9 cellular contexts compared by ENCODE assay signal in the genomic region with DNA sequence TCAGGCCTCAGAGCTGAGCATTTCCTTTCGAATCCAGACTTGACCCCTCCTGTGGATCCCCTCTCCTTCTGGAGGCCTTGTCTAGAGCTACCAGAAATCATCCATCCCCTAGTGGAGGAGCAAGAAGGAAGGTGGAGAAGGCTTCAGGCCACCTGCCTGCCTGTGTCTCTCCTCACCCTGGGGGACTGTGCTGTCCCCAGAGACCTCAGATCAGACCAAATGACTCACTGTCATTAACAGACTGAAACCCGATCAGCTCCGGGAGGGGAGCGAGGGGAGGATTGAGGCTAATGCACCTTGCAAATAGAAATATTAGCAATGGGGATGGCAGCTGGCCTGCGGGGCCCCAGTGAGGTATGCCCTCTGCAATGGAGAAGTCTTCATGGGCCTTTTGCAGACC. TPM values are rescaled to one million over a fixed set of nuclear protein-coding genes. Genes with fewer than 3 reads are reported as not detected.
DNase-seq lines count a peak whose midpoint lies in the region; ATAC-seq and TF ChIP-seq lines count a peak whose summit lies in the region.
"Had no signal": no experiment of that assay in that cellular context is flagged by ENCODE, and none has a peak within 500 bp of the region (broad histone marks: within the 10 kb centered on the region; RNA-seq: fewer than 3 reads in every experiment).

No MANE protein-coding gene starts in this region.

- H3K27ac Mint-ChIP-seq in nephron progenitor cell, result peak overlapping the region; percentile 25

- H3K4me1 ChIP-seq in HCT116 (ENCODE audit: control insufficient read depth in 1 of 2, insufficient read depth in 2 of 2, low read length in 2 of 2), result peaks cover 29 to 77% of the 10 kb centered on the region in 2 experiments

- DNase-seq in HCT116 (ENCODE audit: low read depth, low spot score) (no peak), LHCN-M2 (ENCODE audit: low read depth) (peak; percentile 63), nephron progenitor cell (no peak), cortex of kidney (lab: John Stamatoyannopoulos, UW) (no peak), H4 (ENCODE audit: low spot score) (no peak)
- no peak for DNase-seq in activated T-cell treated with anti-CD3 and anti-CD28 coated beads, Interleukin-2, amount 50 U/mL, for 1 hour
- DNase-seq: effector CD4-positive, alpha-beta T cell; kidney glomerular epithelial cell had no signal

- peaks cover 56% of the 10 kb centered on the region for H3K4me1 Mint-ChIP-seq in nephron progenitor cell

- no peaks in the 10 kb centered on the region for H3K9me3 Mint-ChIP-seq in nephron progenitor cell

- no peak overlapping the region for H2AFZ ChIP-seq in HCT116 (ENCODE audit: low read depth, low read length, poor library complexity, severe bottlenecking)

- RAD21 ChIA-PET in HCT116 (lab: Charles Lee; ENCODE audit: low non-redundant PET in 1 of 2, low total read pairs in 2 of 2, uncharacterized antibody in 2 of 2, unreplicated experiment in 2 of 2), result interaction anchor here (0.5 to 2.4 kb wide), 5 partner anchors 14 to 134 kb away, joined by 4 to 9 read pairs (median 7); no protein-coding TSS in a partner anchor

- no peaks in the 10 kb centered on the region for H4K20me1 ChIP-seq in HCT116 (ENCODE audit: insufficient read depth)

- H3K4me3 Mint-ChIP-seq in nephron progenitor cell, result peak overlapping the region; percentile 26

- no peak overlapping the region for H3K27ac ChIP-seq in HCT116 (ENCODE audit: low read depth, low read length)

- no peak overlapping the region for H3K4me3 ChIP-seq in HCT116 (replicated peaks in 1 of 2; ENCODE audit: low read depth in 1 of 2, low read length in 2 of 2)

- no peaks in the 10 kb centered on the region for H3K36me3 Mint-ChIP-seq in nephron progenitor cell (ENCODE audit: low read depth)

- TF ChIP-seq RAD21 in HCT116 (IDR thresholded peaks at IDR 0.05; ENCODE audit: low read depth), result no peak

- no peak for TF ChIP-seq POLR2A in HCT116 (IDR thresholded peaks at IDR 0.05; ENCODE audit: borderline replicate concordance, extremely low read depth, insufficient read depth, insufficient read length)

- no peaks in the 10 kb centered on the region for H3K9me2 ChIP-seq in HCT116 (ENCODE audit: insufficient read depth)

- no peaks in the 10 kb centered on the region for H3K27me3 ChIP-seq in HCT116 (ENCODE audit: insufficient read depth, low read length)

- H3K27me3 Mint-ChIP-seq in nephron progenitor cell (ENCODE audit: low read depth, poor library complexity), result peaks cover 9% of the 10 kb centered on the region

- H3K36me3 ChIP-seq in HCT116 (ENCODE audit: control insufficient read depth in 1 of 2, insufficient read depth in 2 of 2, low read length in 2 of 2), result no peaks in the 10 kb centered on the region

- peak overlapping the region; percentile 52 for H3K4me2 ChIP-seq in HCT116 (ENCODE audit: low read length)

- TF ChIP-seq CTCF in HCT116 (IDR thresholded peaks at IDR 0.05 in 2 of 3, conservative IDR thresholded peaks at IDR 0.05 in 1 of 3; ENCODE audit: borderline replicate concordance in 1 of 3, insufficient read depth in 1 of 3, low read depth in 2 of 3, low read length in 2 of 3) (no peak), nephron progenitor cell (IDR thresholded peaks at IDR 0.05) (no peak)

- POLR2A ChIA-PET in HCT116 (lab: Charles Lee), result no interaction called here

- no peaks in the 10 kb centered on the region for H3K79me2 ChIP-seq in HCT116 (ENCODE audit: insufficient read depth, low read length)

- intact Hi-C loops in HCT116 (cut with micrococcal nuclease), result no loop called here

- BruUV-seq in HCT116 (replicated peaks; lab: Mats Ljungman, UMichigan), result no TSS peak

- no peaks in the 10 kb centered on the region for H3K9me3 ChIP-seq in HCT116 (ENCODE audit: control insufficient read depth in 1 of 2, insufficient read depth in 1 of 2, low read depth in 1 of 2, low read length in 2 of 2)

- no peak overlapping the region for H3K9ac ChIP-seq in HCT116 (ENCODE audit: low read length)

- ATAC-seq in GM18868 (IDR thresholded peaks at IDR 0.05; ENCODE audit: unreplicated experiment), result peak; percentile 94
- no peak for ATAC-seq in HCT116

- CTCF ChIA-PET in HCT116 (lab: Charles Lee), result interaction anchor here (1.1 to 4.3 kb wide), 7 partner anchors 9 to 133 kb away, joined by 4 to 43 read pairs (median 17); a partner anchor contains a TSS

TF ChIP-seq in HCT116, 20 proteins besides CTCF, POLR2A, EP300 and RAD21 (continues in another document):
- TF ChIP-seq EZH2phosphoT487 (IDR thresholded peaks at IDR 0.05; ENCODE audit: borderline replicate concordance), result no peak
- TF ChIP-seq TCF7L2 (IDR thresholded peaks at IDR 0.05; ENCODE audit: borderline replicate concordance, extremely low read depth, insufficient read depth, insufficient read length), result no peak
- TF ChIP-seq, protein P1, sequence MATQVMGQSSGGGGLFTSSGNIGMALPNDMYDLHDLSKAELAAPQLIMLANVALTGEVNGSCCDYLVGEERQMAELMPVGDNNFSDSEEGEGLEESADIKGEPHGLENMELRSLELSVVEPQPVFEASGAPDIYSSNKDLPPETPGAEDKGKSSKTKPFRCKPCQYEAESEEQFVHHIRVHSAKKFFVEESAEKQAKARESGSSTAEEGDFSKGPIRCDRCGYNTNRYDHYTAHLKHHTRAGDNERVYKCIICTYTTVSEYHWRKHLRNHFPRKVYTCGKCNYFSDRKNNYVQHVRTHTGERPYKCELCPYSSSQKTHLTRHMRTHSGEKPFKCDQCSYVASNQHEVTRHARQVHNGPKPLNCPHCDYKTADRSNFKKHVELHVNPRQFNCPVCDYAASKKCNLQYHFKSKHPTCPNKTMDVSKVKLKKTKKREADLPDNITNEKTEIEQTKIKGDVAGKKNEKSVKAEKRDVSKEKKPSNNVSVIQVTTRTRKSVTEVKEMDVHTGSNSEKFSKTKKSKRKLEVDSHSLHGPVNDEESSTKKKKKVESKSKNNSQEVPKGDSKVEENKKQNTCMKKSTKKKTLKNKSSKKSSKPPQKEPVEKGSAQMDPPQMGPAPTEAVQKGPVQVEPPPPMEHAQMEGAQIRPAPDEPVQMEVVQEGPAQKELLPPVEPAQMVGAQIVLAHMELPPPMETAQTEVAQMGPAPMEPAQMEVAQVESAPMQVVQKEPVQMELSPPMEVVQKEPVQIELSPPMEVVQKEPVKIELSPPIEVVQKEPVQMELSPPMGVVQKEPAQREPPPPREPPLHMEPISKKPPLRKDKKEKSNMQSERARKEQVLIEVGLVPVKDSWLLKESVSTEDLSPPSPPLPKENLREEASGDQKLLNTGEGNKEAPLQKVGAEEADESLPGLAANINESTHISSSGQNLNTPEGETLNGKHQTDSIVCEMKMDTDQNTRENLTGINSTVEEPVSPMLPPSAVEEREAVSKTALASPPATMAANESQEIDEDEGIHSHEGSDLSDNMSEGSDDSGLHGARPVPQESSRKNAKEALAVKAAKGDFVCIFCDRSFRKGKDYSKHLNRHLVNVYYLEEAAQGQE (IDR thresholded peaks at IDR 0.05; ENCODE audit: low read depth), result no peak
- TF ChIP-seq CBX3 (IDR thresholded peaks at IDR 0.05; ENCODE audit: low read depth), result no peak
- no peak for TF ChIP-seq SP1 (IDR thresholded peaks at IDR 0.05; ENCODE audit: low read depth)
- no peak for TF ChIP-seq SIN3A (IDR thresholded peaks at IDR 0.05; ENCODE audit: low read depth)
- TF ChIP-seq, protein P2, sequence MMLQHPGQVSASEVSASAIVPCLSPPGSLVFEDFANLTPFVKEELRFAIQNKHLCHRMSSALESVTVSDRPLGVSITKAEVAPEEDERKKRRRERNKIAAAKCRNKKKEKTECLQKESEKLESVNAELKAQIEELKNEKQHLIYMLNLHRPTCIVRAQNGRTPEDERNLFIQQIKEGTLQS (IDR thresholded peaks at IDR 0.05), result no peak
- TF ChIP-seq CEBPB (IDR thresholded peaks at IDR 0.05; ENCODE audit: low read depth), result no peak
- TF ChIP-seq JUND (IDR thresholded peaks at IDR 0.05), result no peak
- TF ChIP-seq, protein P3, sequence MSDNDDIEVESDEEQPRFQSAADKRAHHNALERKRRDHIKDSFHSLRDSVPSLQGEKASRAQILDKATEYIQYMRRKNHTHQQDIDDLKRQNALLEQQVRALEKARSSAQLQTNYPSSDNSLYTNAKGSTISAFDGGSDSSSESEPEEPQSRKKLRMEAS (IDR thresholded peaks at IDR 0.05), result no peak
- no peak for TF ChIP-seq EGR1 (IDR thresholded peaks at IDR 0.05; ENCODE audit: low read depth)
- no peak for TF ChIP-seq FOSL1 (IDR thresholded peaks at IDR 0.05; ENCODE audit: low read depth)
- TF ChIP-seq SRF (IDR thresholded peaks at IDR 0.05; ENCODE audit: low read depth), result no peak
- TF ChIP-seq POLR2AphosphoS5 (IDR thresholded peaks at IDR 0.05; ENCODE audit: low read depth, low read length), result no peak
- no peak for TF ChIP-seq ZFX (IDR thresholded peaks at IDR 0.05)
- TF ChIP-seq EZH2 (IDR thresholded peaks at IDR 0.05), result no peak
- no peak for TF ChIP-seq ZNF274 (IDR thresholded peaks at IDR 0.05; ENCODE audit: low read depth, low read length)
- TF ChIP-seq YY1 (IDR thresholded peaks at IDR 0.05; ENCODE audit: extremely low read depth, insufficient replicate concordance, low read depth, low read length), result no peak

RNA-seq across cellular contexts. Expression of a gene that starts 2.1 kb away (rescaled TPM):
- total RNA-seq in HCT116 (2021; ENCODE audit: unreplicated experiment), result 0.22 TPM
- 0.06 and 0.16 TPM in 2 replicates for polyA plus RNA-seq in HCT116 (2012)
- total RNA-seq in LHCN-M2 (2014; rRNA removed), result 2.8 and 13.7 TPM in 2 replicates
- polyA plus RNA-seq in LHCN-M2 (2012), result 49.5 TPM
- total RNA-seq in H4 (2014; rRNA removed; shearing (Covaris generic)), result not detected in 2 replicates

RNA-seq across cellular contexts. Expression of a gene that starts 12.9 kb away (rescaled TPM):
- total RNA-seq in HCT116 (2021; ENCODE audit: unreplicated experiment) (not detected), LHCN-M2 (2014; rRNA removed) (0.17 TPM in 1 of 2 replicates, not detected in the other)
- 0.10 and 0.11 TPM in 2 replicates for polyA plus RNA-seq in HCT116 (2012)
- 0.44 TPM for polyA plus RNA-seq in LHCN-M2 (2012)
- not detected in 2 replicates for total RNA-seq in H4 (2014; rRNA removed; shearing (Covaris generic))

RNA-seq across cellular contexts. Expression of a gene that starts 46.0 kb away (rescaled TPM):
- total RNA-seq in HCT116 (2021; ENCODE audit: unreplicated experiment), result 2.8 TPM
- polyA plus RNA-seq in HCT116 (2012), result 1.2 and 1.9 TPM in 2 replicates
- total RNA-seq in LHCN-M2 (2014; rRNA removed), result 9.7 and 19.1 TPM in 2 replicates
- polyA plus RNA-seq in LHCN-M2 (2012), result 41.8 TPM
- total RNA-seq in H4 (2014; rRNA removed; shearing (Covaris generic)), result 0.47 and 0.58 TPM in 2 replicates

RNA-seq across cellular contexts. Expression of a gene that starts 55.9 kb away (rescaled TPM):
- total RNA-seq in HCT116 (2021; ENCODE audit: unreplicated experiment), result not detected
- 0.08 TPM in 1 of 2 replicates, not detected in the other for polyA plus RNA-seq in HCT116 (2012)
- 2.4 and 3.9 TPM in 2 replicates for total RNA-seq in LHCN-M2 (2014; rRNA removed)
- polyA plus RNA-seq in LHCN-M2 (2012), result 3.3 TPM
- not detected in 2 replicates for total RNA-seq in H4 (2014; rRNA removed; shearing (Covaris generic))
